10 cellular contexts compared by ENCODE assay signal in genomic region chr16:23949630-23950290, GRCh38.
DNase-seq lines count a peak whose midpoint lies in the region; ATAC-seq and TF ChIP-seq lines count a peak whose summit lies in the region.
"Had no signal": no experiment of that assay in that cellular context is flagged by ENCODE, and none has a peak within 500 bp of the region (broad histone marks: within the 10 kb centered on the region; RNA-seq: fewer than 3 reads in every experiment).

No MANE protein-coding gene starts in this region.

- no peaks in the 10 kb centered on the region for H3K9me3 Mint-ChIP-seq in CD8-positive, alpha-beta memory T cell
- no peaks in the 10 kb centered on the region for H3K9me3 Mint-ChIP-seq in activated T-cell treated with anti-CD3 and anti-CD28 coated beads, Interleukin-2, amount 50 U/mL, for 24 hours
- H3K9me3 Mint-ChIP-seq in naive B cell: no peaks in the 10 kb centered on the region
- no peaks in the 10 kb centered on the region for H3K9me3 Mint-ChIP-seq in neural progenitor cell

- CTCF ChIA-PET in CD8-positive, alpha-beta memory T cell (lab: Charles Lee): interaction anchor here (0.9 to 2.2 kb wide), 4 partner anchors 10 to 146 kb away, joined by 3 to 10 read pairs (median 3); no protein-coding TSS in a partner anchor
- CTCF ChIA-PET in PC-9 (lab: Charles Lee): no interaction called here

- H3K79me2 ChIP-seq in neural progenitor cell (ENCODE audit: low read depth) (no peaks in the 10 kb centered on the region), PC-9 (ENCODE audit: low read depth) (no peaks in the 10 kb centered on the region)

- TF ChIP-seq CTCF in neural progenitor cell (IDR thresholded peaks at IDR 0.05) (no peak), PC-9 (conservative IDR thresholded peaks at IDR 0.05) (no peak)

- H2AFZ ChIP-seq in neural progenitor cell (replicated peaks) (no peak overlapping the region), PC-9 (no peak overlapping the region)

- H3K36me3 ChIP-seq in CD8-positive, alpha-beta memory T cell (ENCODE audit: insufficient read depth, low read length): no peaks in the 10 kb centered on the region
- H3K36me3 ChIP-seq in neural progenitor cell: no peaks in the 10 kb centered on the region
- no peaks in the 10 kb centered on the region for H3K36me3 ChIP-seq in PC-9 (ENCODE audit: low read depth)

- DNase-seq in CD8-positive, alpha-beta memory T cell: peak; percentile 51 to 91 (median 81)
- DNase-seq in NAMALWA (ENCODE audit: low spot score) (peak; percentile 27), naive B cell (peak; percentile 74), neural progenitor cell (ENCODE audit: low spot score) (no peak), NCI-H1436 (lab: John Stamatoyannopoulos, UW) (no peak), NCI-H2107 treated with DMSO at 0.1 percent for 48 hours (lab: John Stamatoyannopoulos, UW; ENCODE audit: unreplicated experiment) (no peak), PC-9 (no peak)
- DNase-seq in activated T-cell treated with anti-CD3 and anti-CD28 coated beads, Interleukin-2, amount 50 U/mL, for 24 hours: peak; percentile 65
- DNase-seq: DMS53 had no signal

- peaks cover 92 to 99% (median 95%) of the 10 kb centered on the region in 3 donors for H3K4me1 Mint-ChIP-seq in CD8-positive, alpha-beta memory T cell
- H3K4me1 Mint-ChIP-seq in activated T-cell treated with anti-CD3 and anti-CD28 coated beads, Interleukin-2, amount 50 U/mL, for 24 hours (ENCODE audit: low read depth): peaks cover 95% of the 10 kb centered on the region
- peaks cover 88 to 98% (median 93%) of the 10 kb centered on the region in 3 donors for H3K4me1 Mint-ChIP-seq in naive B cell
- peaks cover 57% of the 10 kb centered on the region for H3K4me1 Mint-ChIP-seq in neural progenitor cell

- H3K4me2 ChIP-seq in neural progenitor cell: no peak overlapping the region
- no peak overlapping the region for H3K4me2 ChIP-seq in PC-9
- H3K4me2 ChIP-seq: KMS-11 had no signal

- peaks cover 70% of the 10 kb centered on the region for H3K4me1 ChIP-seq in CD8-positive, alpha-beta memory T cell (ENCODE audit: insufficient read depth, low read length)
- H3K4me1 ChIP-seq in neural progenitor cell (peaks cover 34% of the 10 kb centered on the region), PC-9 (replicated peaks; ENCODE audit: insufficient read depth) (no peaks in the 10 kb centered on the region)

- H3K27me3 ChIP-seq in CD8-positive, alpha-beta memory T cell (ENCODE audit: insufficient read depth, low read length, poor library complexity, severe bottlenecking): no peaks in the 10 kb centered on the region
- H3K27me3 ChIP-seq in neural progenitor cell (no peaks in the 10 kb centered on the region), PC-9 (ENCODE audit: insufficient read depth, low read depth) (peaks cover 49% of the 10 kb centered on the region)

- H3K9ac ChIP-seq in neural progenitor cell: no peak overlapping the region
- H3K9ac ChIP-seq: KMS-11 had no signal

- H3K4me3 ChIP-seq in CD8-positive, alpha-beta memory T cell (ENCODE audit: low read length): peak overlapping the region; percentile 39
- H3K4me3 ChIP-seq in neural progenitor cell (no peak overlapping the region), PC-9 (no peak overlapping the region)

- intact Hi-C loops in PC-9 (cut with micrococcal nuclease; ENCODE audit: unreplicated experiment): no loop called here

- H3K4me3 Mint-ChIP-seq in CD8-positive, alpha-beta memory T cell: peak overlapping the region; percentile 59 to 88 (median 77)
- H3K4me3 Mint-ChIP-seq in activated T-cell treated with anti-CD3 and anti-CD28 coated beads, Interleukin-2, amount 50 U/mL, for 24 hours: peak overlapping the region; percentile 46
- H3K4me3 Mint-ChIP-seq in naive B cell (peak overlapping the region; percentile 53 to 82 (median 67)), neural progenitor cell (no peak overlapping the region)

- H3F3A ChIP-seq in neural progenitor cell (ENCODE audit: low read depth) (peaks cover 16% of the 10 kb centered on the region), PC-9 (ENCODE audit: insufficient read depth, low read depth) (no peaks in the 10 kb centered on the region)

- H3K9me2 ChIP-seq in PC-9 (ENCODE audit: insufficient read depth): no peaks in the 10 kb centered on the region

- H3K27ac ChIP-seq in CD8-positive, alpha-beta memory T cell (ENCODE audit: low read depth, low read length): peak overlapping the region; percentile 49
- no peak overlapping the region for H3K27ac ChIP-seq in neural progenitor cell
- H3K27ac ChIP-seq in PC-9: no peak overlapping the region

- BruUV-seq in PC-9 (replicated peaks; lab: Mats Ljungman, UMichigan): no TSS peak

- H3K9me3 ChIP-seq in CD8-positive, alpha-beta memory T cell (ENCODE audit: low read length): no peaks in the 10 kb centered on the region
- no peaks in the 10 kb centered on the region for H3K9me3 ChIP-seq in neural progenitor cell (ENCODE audit: low read depth)
- H3K9me3 ChIP-seq in PC-9 (ENCODE audit: insufficient read depth, low read depth): no peaks in the 10 kb centered on the region

- POLR2A ChIA-PET in CD8-positive, alpha-beta memory T cell (lab: Charles Lee): interaction anchor here (1.1 to 1.5 kb wide), 2 partner anchors 64 to 86 kb away, joined by 3 to 4 read pairs; no protein-coding TSS in a partner anchor
- POLR2A ChIA-PET in PC-9 (lab: Charles Lee; ENCODE audit: unreplicated experiment): no interaction called here

- peak overlapping the region; percentile 79 to 97 (median 92) for H3K27ac Mint-ChIP-seq in CD8-positive, alpha-beta memory T cell
- peak overlapping the region; percentile 88 for H3K27ac Mint-ChIP-seq in activated T-cell treated with anti-CD3 and anti-CD28 coated beads, Interleukin-2, amount 50 U/mL, for 24 hours
- H3K27ac Mint-ChIP-seq in naive B cell (peak overlapping the region; percentile 89 to 95 (median 92)), neural progenitor cell (no peak overlapping the region)

- H4K20me1 ChIP-seq in neural progenitor cell (ENCODE audit: low read depth) (no peaks in the 10 kb centered on the region), PC-9 (ENCODE audit: insufficient read depth) (no peaks in the 10 kb centered on the region; the same call in 1 of the 2 replicates)

- no peaks in the 10 kb centered on the region for H3K27me3 Mint-ChIP-seq in CD8-positive, alpha-beta memory T cell
- H3K27me3 Mint-ChIP-seq in activated T-cell treated with anti-CD3 and anti-CD28 coated beads, Interleukin-2, amount 50 U/mL, for 24 hours: no peaks in the 10 kb centered on the region
- H3K27me3 Mint-ChIP-seq in naive B cell (no peaks in the 10 kb centered on the region), neural progenitor cell (ENCODE audit: insufficient read depth, low read depth) (peaks cover 8% of the 10 kb centered on the region)

- ATAC-seq in naive B cell (ENCODE audit: low read depth in 2 of 2): peak; percentile 80 to 83

- peaks cover 0 to 7% (median 0%) of the 10 kb centered on the region in 3 donors for H3K36me3 Mint-ChIP-seq in CD8-positive, alpha-beta memory T cell
- H3K36me3 Mint-ChIP-seq in activated T-cell treated with anti-CD3 and anti-CD28 coated beads, Interleukin-2, amount 50 U/mL, for 24 hours (ENCODE audit: low read depth): peaks cover 20% of the 10 kb centered on the region
- H3K36me3 Mint-ChIP-seq in naive B cell (peaks cover 0 to 9% of the 10 kb centered on the region in 2 donors), neural progenitor cell (no peaks in the 10 kb centered on the region)

Comparison
In these comparisons a context has a peak if more than half of its experiments do, and no peak if none do; other contexts are left out.
1. DNase-seq: peak in CD8-positive, alpha-beta memory T cell (5 of 5), NAMALWA (single experiment), activated T-cell treated with anti-CD3 and anti-CD28 coated beads, Interleukin-2, amount 50 U/mL, for 24 hours (single experiment) and naive B cell (single experiment); none in neural progenitor cell (single experiment), NCI-H1436 (single experiment), NCI-H2107 treated with DMSO at 0.1 percent for 48 hours (single experiment) and PC-9 (0 of 2).